In the genomic region with DNA sequence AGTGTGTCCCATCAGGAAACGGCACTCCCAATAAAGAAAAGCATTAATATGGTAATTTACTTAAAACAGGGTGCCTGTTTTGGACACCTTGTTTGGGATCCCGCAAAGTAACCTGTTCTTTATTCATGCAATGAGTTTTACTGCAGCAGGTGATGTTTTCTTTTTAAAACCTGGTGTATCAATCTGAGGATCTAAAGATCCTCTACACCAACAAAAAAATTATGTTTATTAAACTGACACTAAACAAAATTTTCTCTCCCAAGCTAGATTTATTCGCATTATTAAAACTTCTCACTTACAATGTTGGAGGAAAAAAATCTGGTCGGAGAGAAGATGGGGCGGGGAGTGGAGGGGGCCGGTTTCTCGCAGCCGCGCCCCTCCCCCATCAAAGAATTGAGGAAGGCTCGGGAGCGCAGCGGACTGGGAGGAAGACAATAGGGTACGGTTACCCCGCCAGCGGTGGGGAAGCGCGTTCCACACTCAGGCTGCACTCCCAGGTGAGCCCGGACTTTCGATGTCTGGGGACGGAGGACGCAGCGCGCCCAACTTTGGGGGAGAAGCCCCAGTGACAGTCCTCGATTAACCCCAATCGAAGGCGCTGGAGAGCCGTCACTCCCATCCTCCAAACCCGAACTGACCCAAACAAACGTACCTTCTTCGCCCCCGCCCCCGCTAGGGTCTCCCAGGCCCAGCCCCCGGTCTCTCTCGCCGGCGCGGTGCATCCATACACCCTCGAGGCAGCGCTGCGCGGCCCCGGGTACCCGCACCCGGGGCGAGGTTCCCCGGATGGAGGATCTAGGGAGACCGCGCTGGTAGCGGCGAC, we compare ENCODE assay signal across 8 cellular contexts. TPM values are rescaled to one million over a fixed set of nuclear protein-coding genes. Genes with fewer than 3 reads are reported as not detected.
DNase-seq lines count a peak whose midpoint lies in the region; ATAC-seq, FAIRE-seq and TF ChIP-seq lines count a peak whose summit lies in the region.

No MANE protein-coding gene starts in this region.

- H3K4me1 Mint-ChIP-seq in activated CD4-positive, alpha-beta memory T cell treated with anti-CD3 and anti-CD28 coated beads for 36 hours (ENCODE audit: low read depth), result peaks cover 14% of the 10 kb centered on the region
- peaks cover 9% of the 10 kb centered on the region for H3K4me1 Mint-ChIP-seq in activated CD4-positive, alpha-beta memory T cell treated with anti-CD3 and anti-CD28 coated beads, Interleukin-2, amount 10 ng/mL, durations not matched to agents 7 days and 5 days
- peaks cover 41% of the 10 kb centered on the region for H3K4me1 Mint-ChIP-seq in WTC11
- peaks cover 4 to 41% of the 10 kb centered on the region in 2 donors for H3K4me1 Mint-ChIP-seq in stimulated activated naive B cell treated with anti-CD40 and anti-IgM and Interleukin-4, amounts not matched to agents 10 μg/mL and 1 μg/mL and 100 μg/mL, for 72 hours

- H3K27ac Mint-ChIP-seq in activated CD4-positive, alpha-beta memory T cell treated with anti-CD3 and anti-CD28 coated beads for 36 hours, result no peak overlapping the region
- no peak overlapping the region for H3K27ac Mint-ChIP-seq in activated CD4-positive, alpha-beta memory T cell treated with anti-CD3 and anti-CD28 coated beads, Interleukin-2, amount 10 ng/mL, durations not matched to agents 7 days and 5 days
- H3K27ac Mint-ChIP-seq in WTC11, result peak overlapping the region; percentile 93
- H3K27ac Mint-ChIP-seq in stimulated activated naive B cell treated with anti-CD40 and anti-IgM and Interleukin-4, amounts not matched to agents 10 μg/mL and 1 μg/mL and 100 μg/mL, for 72 hours, result peak overlapping the region; percentile 92

- H3K36me3 Mint-ChIP-seq in activated CD4-positive, alpha-beta memory T cell treated with anti-CD3 and anti-CD28 coated beads for 36 hours, result no peaks in the 10 kb centered on the region
- H3K36me3 Mint-ChIP-seq in activated CD4-positive, alpha-beta memory T cell treated with anti-CD3 and anti-CD28 coated beads, Interleukin-2, amount 10 ng/mL, durations not matched to agents 7 days and 5 days (ENCODE audit: low read depth), result no peaks in the 10 kb centered on the region
- H3K36me3 Mint-ChIP-seq in WTC11, result peaks cover 45% of the 10 kb centered on the region
- peaks cover 7 to 8% of the 10 kb centered on the region in 2 donors for H3K36me3 Mint-ChIP-seq in stimulated activated naive B cell treated with anti-CD40 and anti-IgM and Interleukin-4, amounts not matched to agents 10 μg/mL and 1 μg/mL and 100 μg/mL, for 72 hours

- ATAC-seq in WTC11, result peak; percentile 1; the same call in 1 of the 2 replicates
- peak; percentile 17 to 29 for ATAC-seq in stimulated activated naive B cell treated with anti-CD40 and anti-IgM and Interleukin-4, amounts not matched to agents 10 μg/mL and 1 μg/mL and 100 μg/mL, for 72 hours (replicated peaks)

- H3K9me3 Mint-ChIP-seq in activated CD4-positive, alpha-beta memory T cell treated with anti-CD3 and anti-CD28 coated beads for 36 hours, result no peaks in the 10 kb centered on the region
- no peaks in the 10 kb centered on the region for H3K9me3 Mint-ChIP-seq in activated CD4-positive, alpha-beta memory T cell treated with anti-CD3 and anti-CD28 coated beads, Interleukin-2, amount 10 ng/mL, durations not matched to agents 7 days and 5 days
- peaks cover 6% of the 10 kb centered on the region; the same call in 1 of the 2 replicates for H3K9me3 Mint-ChIP-seq in WTC11
- H3K9me3 Mint-ChIP-seq in stimulated activated naive B cell treated with anti-CD40 and anti-IgM and Interleukin-4, amounts not matched to agents 10 μg/mL and 1 μg/mL and 100 μg/mL, for 72 hours, result no peaks in the 10 kb centered on the region

- peaks cover 45% of the 10 kb centered on the region for H3K27me3 Mint-ChIP-seq in activated CD4-positive, alpha-beta memory T cell treated with anti-CD3 and anti-CD28 coated beads for 36 hours
- peaks cover 64% of the 10 kb centered on the region for H3K27me3 Mint-ChIP-seq in activated CD4-positive, alpha-beta memory T cell treated with anti-CD3 and anti-CD28 coated beads, Interleukin-2, amount 10 ng/mL, durations not matched to agents 7 days and 5 days
- no peaks in the 10 kb centered on the region for H3K27me3 Mint-ChIP-seq in WTC11 (ENCODE audit: low read depth)
- no peaks in the 10 kb centered on the region for H3K27me3 Mint-ChIP-seq in stimulated activated naive B cell treated with anti-CD40 and anti-IgM and Interleukin-4, amounts not matched to agents 10 μg/mL and 1 μg/mL and 100 μg/mL, for 72 hours

- CTCF ChIA-PET in activated CD4-positive, alpha-beta memory T cell treated with anti-CD3 and anti-CD28 coated beads for 36 hours (lab: Charles Lee), result no interaction called here
- CTCF ChIA-PET in activated CD4-positive, alpha-beta memory T cell treated with anti-CD3 and anti-CD28 coated beads, Interleukin-2, amount 10 ng/mL, durations not matched to agents 7 days and 5 days (lab: Charles Lee), result interaction anchor here (0.9 kb wide), 1 partner anchor 634 kb away, joined by 3 read pairs; no protein-coding TSS in a partner anchor
- CTCF ChIA-PET in WTC11 (lab: Charles Lee), result no interaction called here

- no peak for FAIRE-seq in HTR-8/SVneo (lab: Jason Lieb, UNC)

- H3K4me3 Mint-ChIP-seq in activated CD4-positive, alpha-beta memory T cell treated with anti-CD3 and anti-CD28 coated beads for 36 hours, result peak overlapping the region; percentile 51
- no peak overlapping the region for H3K4me3 Mint-ChIP-seq in activated CD4-positive, alpha-beta memory T cell treated with anti-CD3 and anti-CD28 coated beads, Interleukin-2, amount 10 ng/mL, durations not matched to agents 7 days and 5 days
- peak overlapping the region; percentile 94 for H3K4me3 Mint-ChIP-seq in WTC11
- peak overlapping the region; percentile 86 to 93 for H3K4me3 Mint-ChIP-seq in stimulated activated naive B cell treated with anti-CD40 and anti-IgM and Interleukin-4, amounts not matched to agents 10 μg/mL and 1 μg/mL and 100 μg/mL, for 72 hours

- no peak for TF ChIP-seq CTCF in WTC11 (IDR thresholded peaks at IDR 0.05)

- POLR2A ChIA-PET in activated CD4-positive, alpha-beta memory T cell treated with anti-CD3 and anti-CD28 coated beads for 36 hours (lab: Charles Lee), result no interaction called here
- POLR2A ChIA-PET in activated CD4-positive, alpha-beta memory T cell treated with anti-CD3 and anti-CD28 coated beads, Interleukin-2, amount 10 ng/mL, durations not matched to agents 7 days and 5 days (lab: Charles Lee), result no interaction called here
- POLR2A ChIA-PET in WTC11 (lab: Charles Lee), result interaction anchor here (1.1 kb wide), 1 partner anchor 78 kb away, joined by 4 read pairs; no protein-coding TSS in a partner anchor

- intact Hi-C loops in activated CD4-positive, alpha-beta memory T cell treated with anti-CD3 and anti-CD28 coated beads for 36 hours (cut with micrococcal nuclease), result no loop called here

- no peak for DNase-seq in activated CD4-positive, alpha-beta memory T cell treated with anti-CD3 and anti-CD28 coated beads for 36 hours
- no peak for DNase-seq in activated CD4-positive, alpha-beta memory T cell treated with anti-CD3 and anti-CD28 coated beads, Interleukin-2, amount 10 ng/mL, durations not matched to agents 7 days and 5 days
- DNase-seq in WTC11 (ENCODE audit: low spot score) (peak; percentile 49), iPS-NIHi7 (ENCODE audit: extremely low spot score) (peak; percentile 42), Kasumi-1 (lab: John Stamatoyannopoulos, UW) (no peak), cerebellar cortex (ENCODE audit: low spot score) (no peak), HTR-8/SVneo (ENCODE audit: insufficient read length, low spot score) (no peak)
- no peak for DNase-seq in stimulated activated naive B cell treated with anti-CD40 and anti-IgM and Interleukin-4, amounts not matched to agents 10 μg/mL and 1 μg/mL and 100 μg/mL, for 72 hours

TF ChIP-seq in WTC11, 78 proteins besides CTCF, POLR2A, EP300 and RAD21 (continues in another document):
- TF ChIP-seq ATF1 (CRISPR knock-in tag; IDR thresholded peaks at IDR 0.05) (no peak), MYBL2 (CRISPR knock-in tag; IDR thresholded peaks at IDR 0.05) (peak; percentile 70; the same call in 1 of the 2 replicates), JUN (CRISPR knock-in tag; IDR thresholded peaks at IDR 0.05) (peak; percentile 19; the same call in 1 of the 2 replicates), NFE2L1 (CRISPR knock-in tag; IDR thresholded peaks at IDR 0.05) (peak; percentile 33; the same call in 1 of the 2 replicates), SMAD4 (CRISPR knock-in tag; IDR thresholded peaks at IDR 0.05) (0 out of 2 replicates have a peak, but pooled peaks have one; percentile 43), ZNF423 (CRISPR knock-in tag; IDR thresholded peaks at IDR 0.05) (no peak)
- TF ChIP-seq, protein P1, sequence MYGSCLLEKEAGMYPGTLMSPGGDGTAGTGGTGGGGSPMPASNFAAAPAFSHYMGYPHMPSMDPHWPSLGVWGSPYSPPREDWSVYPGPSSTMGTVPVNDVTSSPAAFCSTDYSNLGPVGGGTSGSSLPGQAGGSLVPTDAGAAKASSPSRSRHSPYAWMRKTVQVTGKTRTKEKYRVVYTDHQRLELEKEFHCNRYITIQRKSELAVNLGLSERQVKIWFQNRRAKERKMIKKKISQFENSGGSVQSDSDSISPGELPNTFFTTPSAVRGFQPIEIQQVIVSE (CRISPR knock-in tag; IDR thresholded peaks at IDR 0.05; ENCODE audit: borderline replicate concordance), result no peak
- TF ChIP-seq, protein P2, sequence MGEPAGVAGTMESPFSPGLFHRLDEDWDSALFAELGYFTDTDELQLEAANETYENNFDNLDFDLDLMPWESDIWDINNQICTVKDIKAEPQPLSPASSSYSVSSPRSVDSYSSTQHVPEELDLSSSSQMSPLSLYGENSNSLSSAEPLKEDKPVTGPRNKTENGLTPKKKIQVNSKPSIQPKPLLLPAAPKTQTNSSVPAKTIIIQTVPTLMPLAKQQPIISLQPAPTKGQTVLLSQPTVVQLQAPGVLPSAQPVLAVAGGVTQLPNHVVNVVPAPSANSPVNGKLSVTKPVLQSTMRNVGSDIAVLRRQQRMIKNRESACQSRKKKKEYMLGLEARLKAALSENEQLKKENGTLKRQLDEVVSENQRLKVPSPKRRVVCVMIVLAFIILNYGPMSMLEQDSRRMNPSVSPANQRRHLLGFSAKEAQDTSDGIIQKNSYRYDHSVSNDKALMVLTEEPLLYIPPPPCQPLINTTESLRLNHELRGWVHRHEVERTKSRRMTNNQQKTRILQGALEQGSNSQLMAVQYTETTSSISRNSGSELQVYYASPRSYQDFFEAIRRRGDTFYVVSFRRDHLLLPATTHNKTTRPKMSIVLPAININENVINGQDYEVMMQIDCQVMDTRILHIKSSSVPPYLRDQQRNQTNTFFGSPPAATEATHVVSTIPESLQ (CRISPR knock-in tag; IDR thresholded peaks at IDR 0.05), result 0 out of 2 replicates have a peak, but pooled peaks have one; percentile 13

RNA-seq across cellular contexts. Expression of gene CD24, which starts 1.3 kb away (rescaled TPM):
- total RNA-seq in activated CD4-positive, alpha-beta memory T cell treated with anti-CD3 and anti-CD28 coated beads for 36 hours, result under 1 TPM; 0.26 to 0.51 TPM
- total RNA-seq in activated CD4-positive, alpha-beta memory T cell treated with anti-CD3 and anti-CD28 coated beads, Interleukin-2, amount 10 ng/mL, durations not matched to agents 7 days and 5 days, result under 1 TPM in 1 of 2 experiments, not detected in 1; 0.40 TPM
- 937 to 1,030 TPM (median 998 TPM) in 3 replicates for total RNA-seq in WTC11 (2021)

RNA-seq across cellular contexts. Expression of gene MTRES1, which starts 54.8 kb away (rescaled TPM):
- total RNA-seq in activated CD4-positive, alpha-beta memory T cell treated with anti-CD3 and anti-CD28 coated beads for 36 hours, result 10 to 100 TPM; 15.7 to 20.5 TPM
- total RNA-seq in activated CD4-positive, alpha-beta memory T cell treated with anti-CD3 and anti-CD28 coated beads, Interleukin-2, amount 10 ng/mL, durations not matched to agents 7 days and 5 days, result 10 to 100 TPM; 16.8 to 18.4 TPM
- total RNA-seq in WTC11 (2021), result 17.2 to 21.0 TPM (median 20.7 TPM) in 3 replicates

Comparison
In these comparisons a context has a peak if more than half of its experiments do, and no peak if none do; other contexts are left out.
1. DNase-seq: peak in WTC11 (single experiment) and iPS-NIHi7 (single experiment); none in activated CD4-positive, alpha-beta memory T cell treated with anti-CD3 and anti-CD28 coated beads for 36 hours (single experiment), activated CD4-positive, alpha-beta memory T cell treated with anti-CD3 and anti-CD28 coated beads, Interleukin-2, amount 10 ng/mL, durations not matched to agents 7 days and 5 days (single experiment), stimulated activated naive B cell treated with anti-CD40 and anti-IgM and Interleukin-4, amounts not matched to agents 10 μg/mL and 1 μg/mL and 100 μg/mL, for 72 hours (single experiment), Kasumi-1 (0 of 2), cerebellar cortex (single experiment) and HTR-8/SVneo (single experiment).
2. H3K27ac Mint-ChIP-seq: peak in WTC11 (single experiment) and stimulated activated naive B cell treated with anti-CD40 and anti-IgM and Interleukin-4, amounts not matched to agents 10 μg/mL and 1 μg/mL and 100 μg/mL, for 72 hours (single experiment); none in activated CD4-positive, alpha-beta memory T cell treated with anti-CD3 and anti-CD28 coated beads for 36 hours (single experiment) and activated CD4-positive, alpha-beta memory T cell treated with anti-CD3 and anti-CD28 coated beads, Interleukin-2, amount 10 ng/mL, durations not matched to agents 7 days and 5 days (single experiment).
3. RNA of gene CD24, which starts 1.3 kb away (total RNA-seq): 937 to 1,030 TPM in WTC11; 0.26 to 0.51 TPM in activated CD4-positive, alpha-beta memory T cell treated with anti-CD3 and anti-CD28 coated beads for 36 hours and 0.40 TPM in activated CD4-positive, alpha-beta memory T cell treated with anti-CD3 and anti-CD28 coated beads, Interleukin-2, amount 10 ng/mL, durations not matched to agents 7 days and 5 days; every median in the first group is over 100 times any median in the second.